17 cellular contexts compared by ENCODE assay signal in the genomic region with DNA sequence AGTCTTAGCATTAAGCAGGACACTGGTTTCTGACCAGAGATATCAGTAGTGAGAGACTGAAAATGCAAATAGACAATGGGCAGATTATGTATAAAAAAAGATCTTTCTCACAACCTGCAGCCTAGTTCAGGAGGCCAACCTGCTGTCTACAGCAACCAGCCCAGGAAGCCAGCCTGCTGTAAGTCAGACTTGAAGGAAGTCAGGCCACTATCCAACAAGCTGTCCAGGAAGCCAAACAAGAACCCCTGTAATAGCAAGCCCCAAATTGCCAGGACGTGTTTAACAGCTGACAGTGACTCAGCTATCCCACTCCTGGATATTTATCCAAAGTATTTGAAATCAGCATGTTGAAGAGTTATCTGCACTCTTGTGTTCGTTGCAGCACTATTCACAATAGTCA.
"Had no signal": no experiment of that assay in that cellular context is flagged by ENCODE, and none has a peak within 500 bp of the region (broad histone marks: within the 10 kb centered on the region; RNA-seq: fewer than 3 reads in every experiment).

No MANE protein-coding gene starts in this region.

- H3K36me3 ChIP-seq: lower lobe of right lung, neutrophil, tibial artery had no signal

- DNase-seq: activated B cell treated with CpG ODN at 0.5 μM for 24 hours; activated CD4-positive, alpha-beta T cell treated with anti-CD3 and anti-CD28 coated beads, Interleukin-2, amount 10 ng/mL, durations not matched to agents 24 days and 14 days; activated CD8-positive, alpha-beta memory T cell treated with anti-CD3 and anti-CD28 coated beads for 24 hours; activated gamma-delta T cell treated with Interleukin-2 at 50 U/mL for 16 hours; amygdala; dorsolateral prefrontal cortex; endodermal cell; glutamatergic neuron; hypothalamus; lower lobe of right lung; natural killer cell; posterior cingulate gyrus; retina; T-helper 2 cell; tibial artery had no signal

- ATAC-seq: lower lobe of right lung; natural killer cell; stimulated activated effector memory CD8-positive, alpha-beta T cell treated with anti-CD3 and anti-CD28 coated beads, Interleukin-12 subunit alpha, Interleukin-12 subunit beta, amount 100 ng/mL, for 72 hours had no signal

- H3K9me3 ChIP-seq: lower lobe of right lung, neutrophil, tibial artery had no signal

- H3K4me3 ChIP-seq: dorsolateral prefrontal cortex, lower lobe of right lung, tibial artery had no signal

- H3K27ac ChIP-seq: dorsolateral prefrontal cortex, lower lobe of right lung, neutrophil, tibial artery had no signal

- H3K4me1 ChIP-seq: lower lobe of right lung, tibial artery had no signal

- H3K27me3 ChIP-seq: dorsolateral prefrontal cortex, neutrophil, tibial artery had no signal
